21 cellular contexts compared by ENCODE assay signal in genomic region chr15:40031300-40031699, GRCh38.
"Had no signal": no experiment of that assay in that cellular context is flagged by ENCODE, and none has a peak within 500 bp of the region (broad histone marks: within the 10 kb centered on the region; RNA-seq: fewer than 3 reads in every experiment).

No MANE protein-coding gene starts in this region.

- H3K4me1 Mint-ChIP-seq: endodermal cell, mesothelial cell of epicardium had no signal

- H3K27me3 Mint-ChIP-seq: activated CD4-positive, alpha-beta T cell treated with anti-CD3 and anti-CD28 coated beads, Interleukin-2, amount 10 ng/mL, durations not matched to agents 7 days and 5 days; activated naive CD4-positive, alpha-beta T cell treated with anti-CD3 and anti-CD28 coated beads, Interleukin-2, amount 10 ng/mL, durations not matched to agents 7 days and 5 days; natural killer cell treated with Interleukin-12 subunit alpha and Interleukin-12 subunit beta and Interleukin-15 and Interleukin-18, amount 100 ng/mL, for 72 hours had no signal

- H3K27ac Mint-ChIP-seq: activated CD4-positive, alpha-beta T cell treated with anti-CD3 and anti-CD28 coated beads, Interleukin-2, amount 10 ng/mL, durations not matched to agents 7 days and 5 days; activated CD8-positive, alpha-beta T cell treated with anti-CD3 and anti-CD28 coated beads, Interleukin-2, amount 10 ng/mL, durations not matched to agents 7 days and 5 days; activated naive CD4-positive, alpha-beta T cell treated with anti-CD3 and anti-CD28 coated beads, Interleukin-2, amount 10 ng/mL, durations not matched to agents 7 days and 5 days; endodermal cell; mesothelial cell of epicardium; natural killer cell treated with Interleukin-12 subunit alpha and Interleukin-12 subunit beta and Interleukin-15 and Interleukin-18, amount 100 ng/mL, for 72 hours had no signal

- H3K27me3 ChIP-seq: neutrophil, pancreas, tibial nerve had no signal

- H3K4me3 ChIP-seq: pancreas, tibial nerve had no signal

- H3K9me3 ChIP-seq: neutrophil, pancreas, tibial nerve had no signal

- H3K4me3 Mint-ChIP-seq: activated CD4-positive, alpha-beta T cell treated with anti-CD3 and anti-CD28 coated beads, Interleukin-2, amount 10 ng/mL, durations not matched to agents 7 days and 5 days; activated CD8-positive, alpha-beta T cell treated with anti-CD3 and anti-CD28 coated beads, Interleukin-2, amount 10 ng/mL, durations not matched to agents 7 days and 5 days; activated naive CD4-positive, alpha-beta T cell treated with anti-CD3 and anti-CD28 coated beads, Interleukin-2, amount 10 ng/mL, durations not matched to agents 7 days and 5 days; endodermal cell; mesothelial cell of epicardium; natural killer cell treated with Interleukin-12 subunit alpha and Interleukin-12 subunit beta and Interleukin-15 and Interleukin-18, amount 100 ng/mL, for 72 hours had no signal

- ATAC-seq: activated CD8-positive, alpha-beta T cell treated with anti-CD3 and anti-CD28 coated beads, Interleukin-2, amount 10 ng/mL, durations not matched to agents 7 days and 5 days; natural killer cell treated with Interleukin-12 subunit alpha and Interleukin-12 subunit beta and Interleukin-15 and Interleukin-18, amount 100 ng/mL, for 72 hours had no signal

- H3K27ac ChIP-seq: epithelial cell of prostate, neutrophil, pancreas had no signal

- DNase-seq: activated CD4-positive, alpha-beta T cell treated with anti-CD3 and anti-CD28 coated beads, Interleukin-2, amount 10 ng/mL, durations not matched to agents 7 days and 5 days; activated CD4-positive, CD25-positive, alpha-beta regulatory T cell; activated CD8-positive, alpha-beta T cell treated with anti-CD3 and anti-CD28 coated beads, Interleukin-2, amount 10 ng/mL, durations not matched to agents 7 days and 5 days; activated effector memory CD4-positive, alpha-beta T cell treated with Interleukin-2 at 50 U/mL for 16 hours; activated naive CD4-positive, alpha-beta T cell treated with anti-CD3 and anti-CD28 coated beads, Interleukin-2, amount 10 ng/mL, durations not matched to agents 7 days and 5 days; activated T-cell treated with anti-CD3 and anti-CD28 coated beads, Interleukin-2, amount 50 U/mL, for 48 hours; endodermal cell; foreskin melanocyte; left colon; pancreas; stimulated activated CD4-positive, alpha-beta T cell treated with anti-CD3 and anti-CD28 coated beads, Interleukin-12 subunit alpha, Interleukin-12 subunit beta, amount 100 ng/mL, for 4 hours; stimulated activated CD4-positive, alpha-beta T cell treated with anti-CD3 and anti-CD28 coated beads, Interleukin-1b, Interleukin-23, amount 100 ng/mL, for 48 hours; stimulated activated CD8-positive, alpha-beta memory T cell treated with anti-CD3 and anti-CD28 coated beads, Interleukin-4, amount 100 ng/mL, for 48 hours; stimulated activated naive CD4-positive, alpha-beta T cell treated with Interleukin-2 at 50 U/mL for 16 hours; substantia nigra; SW 1271 had no signal

- H3K4me1 ChIP-seq: pancreas had no signal

- H3K9me3 Mint-ChIP-seq: activated CD4-positive, alpha-beta T cell treated with anti-CD3 and anti-CD28 coated beads, Interleukin-2, amount 10 ng/mL, durations not matched to agents 7 days and 5 days; activated naive CD4-positive, alpha-beta T cell treated with anti-CD3 and anti-CD28 coated beads, Interleukin-2, amount 10 ng/mL, durations not matched to agents 7 days and 5 days; endodermal cell; mesothelial cell of epicardium; natural killer cell treated with Interleukin-12 subunit alpha and Interleukin-12 subunit beta and Interleukin-15 and Interleukin-18, amount 100 ng/mL, for 72 hours had no signal
